9 cellular contexts compared by ENCODE assay signal in genomic region chr13:113726106-113726821, GRCh38. TPM values are rescaled to one million over a fixed set of nuclear protein-coding genes. Genes with fewer than 3 reads are reported as not detected.
A peak's percentile ranks its signal among the peaks of the same experiment; 100 is the strongest.
DNase-seq lines count a peak whose midpoint lies in the region; ATAC-seq and TF ChIP-seq lines count a peak whose summit lies in the region.
"Not testable (repeated sequence)": the region's sequence is repeated elsewhere in the genome, so short reads cannot be mapped to it uniquely, and the experiment has no call there.
"Had no signal": no experiment of that assay in that cellular context is flagged by ENCODE, and none has a peak within 500 bp of the region (broad histone marks: within the 10 kb centered on the region; RNA-seq: fewer than 3 reads in every experiment).

No MANE protein-coding gene starts in this region.

- not testable (repeated sequence) for H3K27me3 ChIP-seq in H7 (ENCODE audit: control insufficient read depth, insufficient read depth, low read length); NT2/D1 (ENCODE audit: insufficient read depth, insufficient read length); aorta (ENCODE audit: control insufficient read depth in 1 of 2, insufficient read depth in 2 of 2, low read length in 1 of 2)
- peaks cover 15% of the 10 kb centered on the region for H3K27me3 ChIP-seq in mammary epithelial cell (ENCODE audit: insufficient read depth, low read length)
- H3K27me3 ChIP-seq in heart right ventricle = peaks cover 0 to 10% (median 0%) of the 10 kb centered on the region in 7 donors
- peaks cover 30% of the 10 kb centered on the region for H3K27me3 ChIP-seq in skeletal muscle satellite cell (ENCODE audit: control insufficient read depth, insufficient read depth, low read length)

- H3K79me2 ChIP-seq in mammary epithelial cell (ENCODE audit: insufficient read depth, low read length) = not testable (repeated sequence)

- 66% methylated on average over 12 of the region's 54 CpGs for WGBS in mammary epithelial cell (ENCODE audit: low coverage, missing lambda C conversion rate)
- WGBS in heart right ventricle, 2 donors = 29 to 55% methylated on average over 18 to 35 of the region's 54 CpGs
- 23 to 41% methylated on average over 19 to 37 of the region's 54 CpGs for WGBS in aorta, 2 donors

- peak overlapping the region; percentile 50 for H3K9ac ChIP-seq in NT2/D1 (ENCODE audit: insufficient read length, low read depth)
- not testable (repeated sequence) for H3K9ac ChIP-seq in mammary epithelial cell (ENCODE audit: insufficient read depth, low read length); skeletal muscle satellite cell (ENCODE audit: low read depth, low read length)

- H3K27ac ChIP-seq in mammary epithelial cell (ENCODE audit: insufficient read depth, low read depth, low read length); aorta (ENCODE audit: low read depth in 1 of 2, low read length in 2 of 2): not testable (repeated sequence)
- peak overlapping the region in 9 of 10 donors; percentile 41 to 77 (median 62) for H3K27ac ChIP-seq in heart right ventricle

- peaks cover 12% of the 10 kb centered on the region; the same call in 1 of the 2 replicates for H3K9me3 ChIP-seq in NT2/D1 (ENCODE audit: insufficient read depth, low read length)
- not testable (repeated sequence) for H3K9me3 ChIP-seq in mammary epithelial cell (replicated peaks; ENCODE audit: insufficient read depth, low read length); heart right ventricle; skeletal muscle satellite cell (replicated peaks; ENCODE audit: low read length); aorta (ENCODE audit: control insufficient read depth, low read length)

- H4K20me1 ChIP-seq in mammary epithelial cell (ENCODE audit: insufficient read depth, low read length) = not testable (repeated sequence)

- DNase-seq in H7 = peak; percentile 86
- not testable (repeated sequence) for DNase-seq in NT2/D1 (ENCODE audit: low read depth, low spot score); mammary epithelial cell
- DNase-seq in activated CD8-positive, alpha-beta memory T cell treated with anti-CD3 and anti-CD28 coated beads, Interleukin-2, amount 50 U/mL, for 4 hours = peak; percentile 36
- DNase-seq in heart right ventricle = peak in 1 of 2 donors; percentile 47
- DNase-seq in myocyte (ENCODE audit: low read depth) = peak; percentile 12
- DNase-seq in aorta = peak; percentile 45 to 62

- peak overlapping the region; percentile 17; the same call in 1 of the 2 replicates for H3K4me3 ChIP-seq in H7 (ENCODE audit: insufficient read depth, low read depth, low read length)
- peak overlapping the region; percentile 24 for H3K4me3 ChIP-seq in NT2/D1 (ENCODE audit: insufficient read length, low read depth)
- peak overlapping the region in 1 of 3 experiments; percentile 23 for H3K4me3 ChIP-seq in mammary epithelial cell (replicated peaks in 1 of 3; ENCODE audit: insufficient read depth in 1 of 3, low read depth in 2 of 3, low read length in 3 of 3)
- peak overlapping the region in 9 of 10 donors; percentile 20 to 56 (median 43) for H3K4me3 ChIP-seq in heart right ventricle
- not testable (repeated sequence) for H3K4me3 ChIP-seq in skeletal muscle satellite cell (ENCODE audit: low read length); aorta (ENCODE audit: low read length in 2 of 2)

- not testable (repeated sequence) for BruUV-seq in mammary epithelial cell (replicated peaks; lab: Mats Ljungman, UMichigan)

- in situ Hi-C loops in mammary epithelial cell (cut with MboI; ENCODE audit: low sequenced_read_pairs in 2 of 2) = not testable (repeated sequence)

- TF ChIP-seq CTCF in mammary epithelial cell (conservative IDR thresholded peaks at IDR 0.05 in 1 of 2, IDR thresholded peaks at IDR 0.05 in 1 of 2; ENCODE audit: extremely low read depth in 1 of 2, insufficient read depth in 1 of 2, low read depth in 1 of 2, low read length in 2 of 2); heart right ventricle (IDR thresholded peaks at IDR 0.05): not testable (repeated sequence)

- CTCF ChIA-PET in mammary epithelial cell (lab: Charles Lee; ENCODE audit: low non-redundant PET) = interaction anchor here (0.6 kb wide), 1 partner anchor 112 kb away, joined by 3 read pairs; no protein-coding TSS in a partner anchor

- dilution Hi-C loops in mammary epithelial cell (cut with HindIII; ENCODE audit: low sequenced_read_pairs) = not testable (repeated sequence)

- intact Hi-C loops in mammary epithelial cell (cut with micrococcal nuclease); heart right ventricle (cut with DNase I); aorta (cut with DNase I): not testable (repeated sequence)

- H3K4me2 ChIP-seq in mammary epithelial cell (ENCODE audit: insufficient read depth, low read depth, low read length) = peak overlapping the region; percentile 36
- peak overlapping the region; percentile 15 for H3K4me2 ChIP-seq in skeletal muscle satellite cell (ENCODE audit: low read length)

- H3K36me3 ChIP-seq in H7 (replicated peaks; ENCODE audit: control insufficient read depth, insufficient read depth, low read length); NT2/D1 (ENCODE audit: insufficient read depth, insufficient read length, low read length); mammary epithelial cell (ENCODE audit: insufficient read depth, low read length); heart right ventricle; skeletal muscle satellite cell (ENCODE audit: insufficient read depth, low read length); aorta (ENCODE audit: control insufficient read depth in 1 of 2, insufficient read depth in 2 of 2, low read length in 1 of 2): not testable (repeated sequence)

- ATAC-seq in heart right ventricle = peak; percentile 10 to 50 (median 30)
- peak; percentile 44 for ATAC-seq in aorta (ENCODE audit: low FRiP score)

- H3K4me1 ChIP-seq in NT2/D1 (ENCODE audit: insufficient read depth, insufficient read length) (peaks cover 22% of the 10 kb centered on the region), mammary epithelial cell (ENCODE audit: insufficient read depth, low read length) (peaks cover 10% of the 10 kb centered on the region), heart right ventricle (peaks cover 0 to 29% (median 12%) of the 10 kb centered on the region in 9 donors)
- not testable (repeated sequence) for H3K4me1 ChIP-seq in skeletal muscle satellite cell (ENCODE audit: control insufficient read depth, insufficient read depth, low read length); aorta (ENCODE audit: control insufficient read depth in 1 of 2, insufficient read depth in 2 of 2, low read length in 2 of 2)

- H2AFZ ChIP-seq in mammary epithelial cell (ENCODE audit: low read depth, low read length) = not testable (repeated sequence)

RNA-seq across cellular contexts. Expression of gene TMEM255B, which starts 32.8 kb away (rescaled TPM):
- total RNA-seq in H7 (2014; rRNA removed; shearing (Covaris generic)) = 0.70 and 2.7 TPM in 2 replicates
- 10 to 100 TPM in 1 of 2 donors, 1 to 10 TPM in 1; 4.2 to 19.0 TPM for total RNA-seq in mammary epithelial cell
- polyA plus RNA-seq in mammary epithelial cell = 8.6 TPM
- 4.3 TPM for polyA minus RNA-seq in mammary epithelial cell
- total RNA-seq in heart right ventricle = 10 to 100 TPM in 2 of 10 donors, 1 to 10 TPM in 8; 2.4 to 11.1 (median 5.5) TPM
- polyA plus RNA-seq in heart right ventricle = 10 to 100 TPM in 1 of 2 donors, 1 to 10 TPM in 1; 8.6 to 12.9 TPM
- total RNA-seq in myocyte = 0.21 and 3.1 TPM in 2 replicates
- 6.1 TPM for polyA plus RNA-seq in myocyte (2012)
- total RNA-seq in skeletal muscle satellite cell (2012; rRNA removed) = 0.87 and 2.5 TPM in 2 replicates
- 10 to 100 TPM; 36.6 to 67.3 TPM for total RNA-seq in aorta
- 1 to 10 TPM in 1 of 2 donors, under 1 TPM in 1; 0.63 to 4.3 TPM for polyA plus RNA-seq in aorta

RNA-seq across cellular contexts. Expression of gene GRK1, which starts 59.2 kb away (rescaled TPM):
- total RNA-seq in H7 (2014; rRNA removed; shearing (Covaris generic)) = 0.14 and 0.33 TPM in 2 replicates
- under 1 TPM in 1 of 2 donors, not detected in 1; 0.50 TPM for total RNA-seq in mammary epithelial cell
- not detected for polyA plus RNA-seq in mammary epithelial cell
- not detected for polyA minus RNA-seq in mammary epithelial cell
- under 1 TPM in 6 of 10 donors, not detected in 4; 0.09 to 0.79 (median 0.22) TPM for total RNA-seq in heart right ventricle
- polyA plus RNA-seq in heart right ventricle = under 1 TPM; 0.01 to 0.22 TPM
- total RNA-seq in myocyte = not detected in 2 replicates
- 0.03 TPM for polyA plus RNA-seq in myocyte (2012)
- not detected in 2 replicates for total RNA-seq in skeletal muscle satellite cell (2012; rRNA removed)
- under 1 TPM in 1 of 2 donors, not detected in 1; 0.10 TPM for total RNA-seq in aorta
- not detected for polyA plus RNA-seq in aorta
- total RNA-seq: right lobe of liver had no signal
